Comparison of ENCODE assay signal across 8 cellular contexts in genomic region chr5:1344975-1345838, GRCh38. TPM values are rescaled to one million over a fixed set of nuclear protein-coding genes. Genes with fewer than 3 reads are reported as not detected.
DNase-seq lines count a peak whose midpoint lies in the region; ATAC-seq and TF ChIP-seq lines count a peak whose summit lies in the region.

A gene with protein sequence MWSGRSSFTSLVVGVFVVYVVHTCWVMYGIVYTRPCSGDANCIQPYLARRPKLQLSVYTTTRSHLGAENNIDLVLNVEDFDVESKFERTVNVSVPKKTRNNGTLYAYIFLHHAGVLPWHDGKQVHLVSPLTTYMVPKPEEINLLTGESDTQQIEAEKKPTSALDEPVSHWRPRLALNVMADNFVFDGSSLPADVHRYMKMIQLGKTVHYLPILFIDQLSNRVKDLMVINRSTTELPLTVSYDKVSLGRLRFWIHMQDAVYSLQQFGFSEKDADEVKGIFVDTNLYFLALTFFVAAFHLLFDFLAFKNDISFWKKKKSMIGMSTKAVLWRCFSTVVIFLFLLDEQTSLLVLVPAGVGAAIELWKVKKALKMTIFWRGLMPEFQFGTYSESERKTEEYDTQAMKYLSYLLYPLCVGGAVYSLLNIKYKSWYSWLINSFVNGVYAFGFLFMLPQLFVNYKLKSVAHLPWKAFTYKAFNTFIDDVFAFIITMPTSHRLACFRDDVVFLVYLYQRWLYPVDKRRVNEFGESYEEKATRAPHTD (minus strand): TSS chr5:1345099. CDS start chr5:1344841, 258 bp downstream.

- peak within 1 kb of the TSS; percentile 93 for H3K4me3 Mint-ChIP-seq in activated CD4-positive, alpha-beta memory T cell treated with anti-CD3 and anti-CD28 coated beads, Interleukin-2, amount 10 ng/mL, durations not matched to agents 7 days and 5 days

- ATAC-seq in GM19351 (IDR thresholded peaks at IDR 0.05; ENCODE audit: unreplicated experiment) (peak; percentile 72), HG03520 (IDR thresholded peaks at IDR 0.05; ENCODE audit: unreplicated experiment) (peak; percentile 71)

- peaks cover 21 to 33% of the 10 kb centered on the region in 2 donors for H3K36me3 ChIP-seq in duodenal mucosa (ENCODE audit: control insufficient read depth in 1 of 2, insufficient read depth in 2 of 2, low read length in 2 of 2)

- H3K4me3 ChIP-seq in duodenal mucosa (ENCODE audit: low read depth in 1 of 2, low read length in 2 of 2) (peak within 1 kb of the TSS; percentile 91 to 93), lower leg skin (ENCODE audit: low read depth, poor library complexity, severe bottlenecking) (peak within 1 kb of the TSS; percentile 85)

- peak within 1 kb of the TSS; percentile 82 for H3K27ac ChIP-seq in duodenal mucosa (ENCODE audit: low read depth, low read length)

- H3K27me3 Mint-ChIP-seq in activated CD4-positive, alpha-beta memory T cell treated with anti-CD3 and anti-CD28 coated beads, Interleukin-2, amount 10 ng/mL, durations not matched to agents 7 days and 5 days, result no peaks in the 10 kb centered on the region

- peaks cover 28 to 33% of the 10 kb centered on the region in 2 donors for H3K4me1 ChIP-seq in duodenal mucosa (ENCODE audit: control insufficient read depth in 1 of 2, insufficient read depth in 2 of 2, low read length in 2 of 2)

- H3K9me3 ChIP-seq in duodenal mucosa (ENCODE audit: control insufficient read depth in 1 of 2, low read length in 2 of 2), result no peaks in the 10 kb centered on the region

- H3K27me3 ChIP-seq in duodenal mucosa (ENCODE audit: control insufficient read depth in 1 of 2, insufficient read depth in 2 of 2, low read length in 2 of 2), result no peaks in the 10 kb centered on the region

- intact Hi-C loops in lower leg skin (cut with DNase I; ENCODE audit: low total_unique reads), result no loop called here

- H3K9ac ChIP-seq in duodenal mucosa (ENCODE audit: low read depth in 1 of 2, low read length in 2 of 2), result peak within 1 kb of the TSS; percentile 81 to 95

- no peaks in the 10 kb centered on the region for H3K9me3 Mint-ChIP-seq in activated CD4-positive, alpha-beta memory T cell treated with anti-CD3 and anti-CD28 coated beads, Interleukin-2, amount 10 ng/mL, durations not matched to agents 7 days and 5 days

- TF ChIP-seq CTCF in lower leg skin (IDR thresholded peaks at IDR 0.05), result no peak

- 2 to 3% methylated on average over 40 to 43 of the region's 87 CpGs for whole genome bisulfite sequencing in lower leg skin, 2 donors

- peaks cover 26% of the 10 kb centered on the region for H3K36me3 Mint-ChIP-seq in activated CD4-positive, alpha-beta memory T cell treated with anti-CD3 and anti-CD28 coated beads, Interleukin-2, amount 10 ng/mL, durations not matched to agents 7 days and 5 days (ENCODE audit: low read depth)

- CTCF ChIA-PET in activated CD4-positive, alpha-beta memory T cell treated with anti-CD3 and anti-CD28 coated beads, Interleukin-2, amount 10 ng/mL, durations not matched to agents 7 days and 5 days (lab: Charles Lee), result interaction anchor here (0.6 kb wide), 2 partner anchors 35 to 353 kb away, joined by 3 read pairs; no protein-coding TSS in a partner anchor

- TF ChIP-seq POLR2A in lower leg skin (IDR thresholded peaks at IDR 0.05), result no peak

- H3K27ac Mint-ChIP-seq in activated CD4-positive, alpha-beta memory T cell treated with anti-CD3 and anti-CD28 coated beads, Interleukin-2, amount 10 ng/mL, durations not matched to agents 7 days and 5 days, result peak within 1 kb of the TSS; percentile 83

- H3K4me1 Mint-ChIP-seq in activated CD4-positive, alpha-beta memory T cell treated with anti-CD3 and anti-CD28 coated beads, Interleukin-2, amount 10 ng/mL, durations not matched to agents 7 days and 5 days, result peaks cover 35% of the 10 kb centered on the region

- POLR2A ChIA-PET in activated CD4-positive, alpha-beta memory T cell treated with anti-CD3 and anti-CD28 coated beads, Interleukin-2, amount 10 ng/mL, durations not matched to agents 7 days and 5 days (lab: Charles Lee), result interaction anchor here (0.6 to 3.0 kb wide), 12 partner anchors 10 to 289 kb away, joined by 3 to 21 read pairs (median 6); partner anchors contain the start of gene LPCAT1

- DNase-seq in C1 segment of cervical spinal cord (lab: John Stamatoyannopoulos, UW), result peak; percentile 6 to 91 (median 70)
- DNase-seq in NCI-H748 treated with DMSO at 0.1 percent for 48 hours (lab: John Stamatoyannopoulos, UW), result peak; percentile 84
- peak; percentile 90 for DNase-seq in activated CD4-positive, alpha-beta memory T cell treated with anti-CD3 and anti-CD28 coated beads, Interleukin-2, amount 10 ng/mL, durations not matched to agents 7 days and 5 days
- DNase-seq in lower leg skin (ENCODE audit: low spot score in 2 of 2), result peak; percentile 73 to 96
- peak; percentile 85 to 90 for DNase-seq in stimulated activated CD4-positive, alpha-beta T cell treated with anti-CD3 and anti-CD28 coated beads, Interleukin-4, amount 100 ng/mL, for 4 hours

RNA-seq across cellular contexts. Expression of the gene that starts here (rescaled TPM):
- 100 to 1,000 TPM in 1 of 2 experiments, 10 to 100 TPM in 1; 99.7 to 101 TPM for total RNA-seq in activated CD4-positive, alpha-beta memory T cell treated with anti-CD3 and anti-CD28 coated beads, Interleukin-2, amount 10 ng/mL, durations not matched to agents 7 days and 5 days
- total RNA-seq in lower leg skin, result 100 to 1,000 TPM in 3 of 4 donors, 10 to 100 TPM in 1; 82.8 to 123 (median 102) TPM

Comparison
In these comparisons a context has a peak if more than half of its experiments do, and no peak if none do; other contexts are left out.
1. Peak in every context shown above with its lines: DNase-seq, ATAC-seq, H3K4me3 ChIP-seq and H3K27ac ChIP-seq.